In the genomic region with DNA sequence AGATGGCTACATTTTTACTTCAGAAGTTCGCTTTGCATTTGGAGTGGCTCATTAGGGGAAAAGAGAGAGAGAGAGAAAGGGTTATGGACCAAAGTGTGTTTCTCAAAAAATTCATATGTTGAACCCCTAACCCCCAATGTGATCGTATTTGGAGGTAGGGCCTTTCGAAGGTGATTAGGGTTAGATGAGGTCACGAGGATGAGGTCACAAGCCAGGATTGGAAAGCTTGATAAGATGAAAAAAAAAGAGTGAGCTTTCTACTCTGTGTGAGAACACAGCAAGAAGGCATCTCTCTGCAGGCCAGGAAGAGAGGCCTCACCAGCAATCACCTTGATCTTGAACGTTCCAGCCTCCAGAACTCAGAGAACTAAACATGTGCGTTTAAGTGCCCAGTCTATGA, we compare ENCODE assay signal across 6 cellular contexts.
"Had no signal": no experiment of that assay in that cellular context is flagged by ENCODE, and none has a peak within 500 bp of the region (broad histone marks: within the 10 kb centered on the region; RNA-seq: fewer than 3 reads in every experiment).

No MANE protein-coding gene starts in this region.

- H3K4me2 ChIP-seq: GM23338 had no signal

- FAIRE-seq: H1, H54, HTR-8/SVneo had no signal

- DNase-seq: H9, HCEC 1CT had no signal

- ATAC-seq: GM23338 had no signal

- H2AFZ ChIP-seq: GM23338 had no signal

- H3K4me3 ChIP-seq: GM23338 had no signal
